24 cellular contexts compared by ENCODE assay signal in the genomic region with DNA sequence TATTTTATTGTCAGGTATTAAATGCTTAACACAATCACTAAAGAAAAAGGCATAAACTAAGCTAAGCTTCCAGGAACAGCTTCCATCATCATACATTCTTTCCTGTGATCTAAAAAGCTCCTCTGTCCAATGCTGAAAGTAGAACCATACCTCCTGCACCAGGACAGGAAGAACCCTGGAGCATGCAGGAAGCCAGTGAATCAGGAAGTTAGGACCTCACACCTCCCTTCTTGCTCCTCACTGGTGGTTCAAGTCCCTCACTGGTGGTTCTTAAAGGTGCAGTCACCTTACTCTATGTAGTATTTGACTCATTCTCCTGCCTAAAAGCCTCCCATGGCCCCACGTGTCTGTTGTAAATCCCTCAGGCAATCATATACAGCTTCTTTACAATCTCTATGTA.
"Had no signal": no experiment of that assay in that cellular context is flagged by ENCODE, and none has a peak within 500 bp of the region (broad histone marks: within the 10 kb centered on the region; RNA-seq: fewer than 3 reads in every experiment).

No MANE protein-coding gene starts in this region.

- H3K9me3 ChIP-seq: ascending aorta, Peyer's patch, SJSA1 had no signal

- ATAC-seq: activated CD8-positive, alpha-beta T cell treated with anti-CD3 and anti-CD28 coated beads, Interleukin-2, amount 10 ng/mL, durations not matched to agents 7 days and 5 days; SK-N-SH treated with all-trans-retinoic acid at 6 μM for 48 hours; WTC11 had no signal

- H3K27me3 ChIP-seq: ascending aorta, Peyer's patch, SJSA1 had no signal

- H3K4me3 ChIP-seq: ascending aorta, Peyer's patch, SJSA1 had no signal

- H3K4me1 ChIP-seq: ascending aorta, Peyer's patch, SJSA1 had no signal

- H3K27ac ChIP-seq: ascending aorta, Peyer's patch, SJSA1 had no signal

- H3K36me3 ChIP-seq: ascending aorta, Peyer's patch, SJSA1 had no signal

- DNase-seq: activated CD4-positive, alpha-beta T cell treated with anti-CD3 and anti-CD28 coated beads for 48 hours; activated CD4-positive, alpha-beta T cell treated with anti-CD3 and anti-CD28 coated beads, Interleukin-2, amount 50 U/mL, for 4 hours; activated CD4-positive, CD25-positive, alpha-beta regulatory T cell treated with anti-CD3 and anti-CD28 coated beads, Interleukin-2, amount 50 U/mL, for 72 hours; activated CD8-positive, alpha-beta memory T cell treated with anti-CD3 and anti-CD28 coated beads, Interleukin-2, amount 50 U/mL, for 48 hours; activated CD8-positive, alpha-beta T cell treated with anti-CD3 and anti-CD28 coated beads, Interleukin-2, amount 10 ng/mL, durations not matched to agents 7 days and 5 days; activated effector memory CD4-positive, alpha-beta T cell treated with Interleukin-2 at 50 U/mL for 16 hours; activated naive CD4-positive, alpha-beta T cell; activated T-cell treated with anti-CD3 and anti-CD28 coated beads, Interleukin-2, amount 50 U/mL, for 1 hour; MV-4-11; NCI-H1105; NCI-H1436; NCI-H1694 treated with DMSO at 0.1 percent for 48 hours; NCI-H2029 treated with DMSO at 0.1 percent for 48 hours; NCI-H345; NCI-H510A; NCI-H526 treated with DMSO at 0.1 percent for 48 hours; NCI-H82; Peyer's patch; SHP77; T-helper 9 cell had no signal
